ENCODE assay signal across 11 cellular contexts in the genomic region with DNA sequence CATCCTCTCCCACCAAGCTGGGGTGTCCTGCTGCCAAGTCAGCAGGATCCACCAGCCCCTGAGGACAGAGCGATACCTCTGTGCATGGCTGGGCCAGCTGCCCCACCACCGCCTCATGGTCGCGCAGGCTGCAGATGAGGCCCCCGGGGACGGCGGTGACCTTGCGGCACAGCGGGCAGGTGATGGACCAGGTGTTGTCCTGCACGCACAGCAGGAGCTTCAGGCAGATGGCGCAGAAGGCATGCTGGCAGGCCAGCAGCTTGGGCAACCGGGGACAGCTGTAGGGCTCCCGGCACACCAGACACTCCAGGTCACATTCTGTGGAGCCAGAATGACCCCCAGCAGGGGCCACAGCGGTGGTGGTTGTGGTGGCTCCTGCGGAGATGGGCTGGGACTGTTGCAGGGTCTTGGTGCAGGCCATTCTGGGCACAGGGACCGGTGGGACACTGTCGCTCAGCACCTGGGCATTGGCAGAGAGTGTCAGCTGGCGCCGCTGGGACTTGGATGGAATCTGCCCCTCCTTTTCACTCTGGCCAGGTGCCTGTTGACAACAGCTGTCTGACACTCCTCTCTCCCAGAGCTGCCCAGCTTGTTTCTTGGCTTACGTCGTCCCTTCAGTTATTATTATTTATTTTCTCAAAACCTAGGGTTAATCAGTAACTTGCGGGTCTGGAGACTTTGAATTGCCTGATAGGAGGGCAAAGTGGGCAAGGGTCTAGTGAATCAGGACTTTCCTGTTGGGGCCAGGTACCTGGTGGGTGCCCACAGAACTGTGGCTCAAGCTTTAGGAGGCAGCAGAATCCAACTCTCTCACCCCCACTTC. TPM values are rescaled to one million over a fixed set of nuclear protein-coding genes. Genes with fewer than 3 reads are reported as not detected.
DNase-seq lines count a peak whose midpoint lies in the region; ATAC-seq and TF ChIP-seq lines count a peak whose summit lies in the region.
"Had no signal": no experiment of that assay in that cellular context is flagged by ENCODE, and none has a peak within 500 bp of the region (broad histone marks: within the 10 kb centered on the region; RNA-seq: fewer than 3 reads in every experiment).

TSS of gene RNF186 (minus strand) at position 603 of the 823 bp plus-strand sequence. CDS start at position 421, 182 bp downstream.

- H3K27ac ChIP-seq in right cardiac atrium (ENCODE audit: low read length) (no peak within 1 kb of the TSS), PC-3 (ENCODE audit: low read length) (no peak within 1 kb of the TSS)

- no peak for TF ChIP-seq CTCF in PC-3 (conservative IDR thresholded peaks at IDR 0.05; ENCODE audit: low read depth, low read length)

- no peaks in the 10 kb centered on the region for H3K36me3 ChIP-seq in PC-3 (ENCODE audit: low read depth, low read length)

- POLR2A ChIA-PET in PC-3 (lab: Charles Lee; ENCODE audit: unreplicated experiment): no interaction called here

- H3F3A ChIP-seq in PC-3 (ENCODE audit: low read length, unreplicated experiment): no peaks in the 10 kb centered on the region

- no peaks in the 10 kb centered on the region for H4K20me1 ChIP-seq in PC-3 (ENCODE audit: low read length)

- H3K9ac ChIP-seq in PC-3 (ENCODE audit: low read length): no peak within 1 kb of the TSS

- intact Hi-C loops in right cardiac atrium (cut with DNase I) (no loop called here), cardiac septum (cut with DNase I) (no loop called here), PC-3 (cut with micrococcal nuclease) (no loop called here)

- no peak within 1 kb of the TSS for H3K4me2 ChIP-seq in PC-3 (ENCODE audit: low read length)

- H3K27me3 ChIP-seq in right cardiac atrium (ENCODE audit: control insufficient read depth, insufficient read depth) (no peaks in the 10 kb centered on the region), PC-3 (ENCODE audit: low read length) (no peaks in the 10 kb centered on the region)

- WGBS in right cardiac atrium: 82% methylated on average over 22 of the region's 22 CpGs

- no peak for DNase-seq in right cardiac atrium
- no peak for DNase-seq in cardiac septum (ENCODE audit: low spot score)
- peak; percentile 18 for DNase-seq in PC-3
- DNase-seq in mesenteric fat pad (ENCODE audit: low spot score): peak; percentile 88
- DNase-seq in NOMO-1 treated with DMSO at 0.1 percent for 48 hours (lab: John Stamatoyannopoulos, UW; ENCODE audit: unreplicated experiment): no peak
- DNase-seq in stimulated activated naive CD8-positive, alpha-beta T cell treated with anti-CD3 and anti-CD28 coated beads, Interleukin-15, Interleukin-2, amounts not matched to agents 100 U/mL and 50 U/mL, for 24 hours: no peak
- no peak for DNase-seq in cortex of kidney (lab: John Stamatoyannopoulos, UW)
- DNase-seq: activated T-cell treated with anti-CD3 and anti-CD28 coated beads, Interleukin-2, amount 50 U/mL, for 24 hours; NK-92 treated with Interleukin-12 subunit alpha and Interleukin-12 subunit beta, amount 100 ng/mL, for 24 hours had no signal

- H3K4me3 ChIP-seq in right cardiac atrium (ENCODE audit: low read length) (no peak within 1 kb of the TSS), PC-3 (ENCODE audit: low read length) (no peak within 1 kb of the TSS)

- H3K4me1 ChIP-seq in right cardiac atrium (ENCODE audit: control insufficient read depth, insufficient read depth, low read length) (peaks cover 2% of the 10 kb centered on the region), PC-3 (ENCODE audit: insufficient read depth, low read length) (no peaks in the 10 kb centered on the region)

- H3K9me2 ChIP-seq in PC-3 (replicated peaks; ENCODE audit: low read length): no peaks in the 10 kb centered on the region

- CTCF ChIA-PET in PC-3 (lab: Charles Lee): no interaction called here

- BruUV-seq in PC-3 (replicated peaks; lab: Mats Ljungman, UMichigan): no TSS peak

- no peak within 1 kb of the TSS for H2AFZ ChIP-seq in PC-3 (ENCODE audit: low read length)

- ATAC-seq in right cardiac atrium: peak; percentile 24 to 37
- ATAC-seq in PC-3: peak; percentile 51; the same call in 1 of the 2 replicates
- no peak for ATAC-seq in stimulated activated naive CD8-positive, alpha-beta T cell treated with anti-CD3 and anti-CD28 coated beads, Interleukin-15, Interleukin-2, amounts not matched to agents 100 U/mL and 50 U/mL, for 24 hours
- ATAC-seq in HG02938 (IDR thresholded peaks at IDR 0.05; ENCODE audit: unreplicated experiment): no peak

- H3K9me3 ChIP-seq in right cardiac atrium (ENCODE audit: control insufficient read depth, low read length) (no peaks in the 10 kb centered on the region), PC-3 (ENCODE audit: low read length) (no peaks in the 10 kb centered on the region)

- H3K79me2 ChIP-seq in PC-3 (ENCODE audit: low read length): no peaks in the 10 kb centered on the region

RNA-seq across cellular contexts. Expression of gene RNF186, which starts in this region (rescaled TPM):
- total RNA-seq in right cardiac atrium (not detected), cardiac septum (not detected), PC-3 (2014; rRNA removed) (0.69 TPM in 1 of 2 replicates, not detected in the other), mesenteric fat pad (not detected)
- not detected for polyA plus RNA-seq in right cardiac atrium
- polyA plus RNA-seq: keratinocyte had no signal

Comparison
In these comparisons a context has a peak if more than half of its experiments do, and no peak if none do; other contexts are left out.
1. Peak in ATAC-seq in right cardiac atrium; RNA of the gene not detected or under 1 TPM.
2. Peak in DNase-seq and ATAC-seq in PC-3; RNA of the gene not detected or under 1 TPM.
3. Peak in DNase-seq in mesenteric fat pad; RNA of the gene not detected or under 1 TPM.